In the genomic region with DNA sequence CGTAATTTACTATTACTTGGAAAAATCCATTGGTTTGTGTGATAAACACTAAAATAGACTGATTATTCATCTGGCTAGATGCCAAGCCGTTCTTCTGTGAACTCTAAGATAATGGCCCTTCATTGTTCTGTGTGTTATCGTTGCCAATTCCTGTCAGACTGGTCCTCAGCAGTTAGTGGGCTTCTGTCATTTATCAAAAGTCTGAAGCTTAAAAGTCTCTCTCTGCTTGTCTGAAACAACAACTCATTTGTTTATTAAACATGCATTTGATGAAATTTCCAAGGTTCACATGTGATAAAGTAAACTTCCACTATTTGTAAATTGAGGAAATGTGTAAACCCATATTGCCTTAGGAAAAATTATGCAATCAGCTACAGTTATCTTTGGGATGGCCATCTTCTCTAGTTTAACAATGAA, we compare ENCODE assay signal across 11 cellular contexts. TPM values are rescaled to one million over a fixed set of nuclear protein-coding genes. Genes with fewer than 3 reads are reported as not detected.
DNase-seq lines count a peak whose midpoint lies in the region; ATAC-seq and TF ChIP-seq lines count a peak whose summit lies in the region.
"Had no signal": no experiment of that assay in that cellular context is flagged by ENCODE, and none has a peak within 500 bp of the region (broad histone marks: within the 10 kb centered on the region; RNA-seq: fewer than 3 reads in every experiment).

No MANE protein-coding gene starts in this region.

- H3K27ac ChIP-seq in right cardiac atrium (ENCODE audit: low read length): no peak overlapping the region
- H3K27ac ChIP-seq: uterus had no signal

- 12% methylated on average over 3 of the region's 3 CpGs for WGBS in right cardiac atrium

- H3K4me1 ChIP-seq in right cardiac atrium (ENCODE audit: control insufficient read depth, insufficient read depth, low read length): peaks cover 4% of the 10 kb centered on the region
- H3K4me1 ChIP-seq: uterus had no signal

- no peaks in the 10 kb centered on the region for H3K27me3 ChIP-seq in right cardiac atrium (ENCODE audit: control insufficient read depth, insufficient read depth)
- H3K27me3 ChIP-seq: uterus had no signal

- H3K9me3 ChIP-seq in right cardiac atrium (ENCODE audit: control insufficient read depth, low read length): no peaks in the 10 kb centered on the region
- H3K9me3 ChIP-seq: uterus had no signal

- in situ Hi-C loops in SK-MEL-5 (cut with HindIII; ENCODE audit: low pct_unique_long_range_greater_than_20kb, low sequenced_read_pairs): no loop called here
- in situ Hi-C loops in KBM-7 (cut with MboI; ENCODE audit: low pct_unique_long_range_greater_than_20kb, low sequenced_read_pairs): no loop called here

- no peak overlapping the region for H3K4me3 ChIP-seq in right cardiac atrium (ENCODE audit: low read length)
- H3K4me3 ChIP-seq: uterus had no signal

- intact Hi-C loops in right cardiac atrium (cut with DNase I): no loop called here

- DNase-seq in CD1c-positive myeloid dendritic cell (ENCODE audit: extremely low spot score) (peak; percentile 16), NCI-H1417 (lab: John Stamatoyannopoulos, UW) (peak; percentile 68 to 93 (median 72)), SK-MEL-5 (ENCODE audit: low read depth, low spot score) (peak; percentile 92), right cardiac atrium (no peak), KBM-7 (no peak), NK-92 (lab: John Stamatoyannopoulos, UW; ENCODE audit: unreplicated experiment) (no peak), GM20000 (ENCODE audit: low spot score) (no peak), HPDE6-E6E7 (ENCODE audit: extremely low spot score) (no peak)
- DNase-seq: Kasumi-1, uterus had no signal

- peak; percentile 70 to 89 for ATAC-seq in right cardiac atrium
- ATAC-seq: activated T-helper 17 cell treated with anti-CD3 and anti-CD28 coated beads, Interleukin-2, amount 50 U/mL, for 72 hours had no signal

- no peak for TF ChIP-seq CTCF in GM20000 (IDR thresholded peaks at IDR 0.05; ENCODE audit: extremely low read depth, missing control alignments)

RNA-seq across cellular contexts. Expression of gene RDX, which starts 21.1 kb away (rescaled TPM):
- 99.6 and 107 TPM in 2 replicates for total RNA-seq in SK-MEL-5 (2014; rRNA removed; shearing (Covaris generic))
- polyA plus RNA-seq in SK-MEL-5 (2015; cell fraction: cytosol; rRNA removed): 62.0 and 79.5 TPM in 2 replicates
- 49.0 and 52.9 TPM in 2 replicates for polyA plus RNA-seq in SK-MEL-5 (2015; cell fraction: nucleus; rRNA removed)
- total RNA-seq in right cardiac atrium: 100 to 1,000 TPM; 110 to 135 (median 122) TPM
- 37.5 TPM for polyA plus RNA-seq in right cardiac atrium

Comparison
In these comparisons a context has a peak if more than half of its experiments do, and no peak if none do; other contexts are left out.
1. DNase-seq: peak in CD1c-positive myeloid dendritic cell (single experiment), NCI-H1417 (3 of 3) and SK-MEL-5 (single experiment); none in right cardiac atrium (0 of 3), KBM-7 (single experiment), NK-92 (single experiment), GM20000 (single experiment) and HPDE6-E6E7 (single experiment).